Comparison of ENCODE assay signal across 34 cellular contexts in genomic region chr19:44863990-44864389, GRCh38.
"Had no signal": no experiment of that assay in that cellular context is flagged by ENCODE, and none has a peak within 500 bp of the region (broad histone marks: within the 10 kb centered on the region; RNA-seq: fewer than 3 reads in every experiment).

No MANE protein-coding gene starts in this region.

- H3K27me3 ChIP-seq: MG63 had no signal

- DNase-seq: Karpas-422, Kasumi-1, MG63, MM.1S, MV-4-11, NCI-H1048, NCI-H1092, NCI-H1092 treated with DMSO at 0.1 percent for 48 hours, NCI-H1105, NCI-H1105 treated with DMSO at 0.1 percent for 48 hours, NCI-H1417, NCI-H1417 treated with DMSO at 0.1 percent for 48 hours, NCI-H1436, NCI-H1436 treated with DMSO at 0.1 percent for 48 hours, NCI-H146, NCI-H1694, NCI-H1694 treated with DMSO at 0.1 percent for 48 hours, NCI-H187, NCI-H187 treated with DMSO at 0.1 percent for 48 hours, NCI-H1930, NCI-H2029, NCI-H2029 treated with DMSO at 0.1 percent for 48 hours, NCI-H2081, NCI-H2081 treated with DMSO at 0.1 percent for 48 hours, NCI-H2107, NCI-H2171, NCI-H2171 treated with DMSO at 0.1 percent for 48 hours, NCI-H2227 treated with DMSO at 0.1 percent for 48 hours, NCI-H226, NCI-H345, NCI-H446, NCI-H446 treated with DMSO at 0.1 percent for 48 hours, NCI-H510A, NCI-H510A treated with DMSO at 0.1 percent for 48 hours had no signal

- H3K9me3 ChIP-seq: MG63 had no signal

- H3K4me3 ChIP-seq: MG63 had no signal
